Comparison of ENCODE assay signal across 21 cellular contexts in the genomic region with DNA sequence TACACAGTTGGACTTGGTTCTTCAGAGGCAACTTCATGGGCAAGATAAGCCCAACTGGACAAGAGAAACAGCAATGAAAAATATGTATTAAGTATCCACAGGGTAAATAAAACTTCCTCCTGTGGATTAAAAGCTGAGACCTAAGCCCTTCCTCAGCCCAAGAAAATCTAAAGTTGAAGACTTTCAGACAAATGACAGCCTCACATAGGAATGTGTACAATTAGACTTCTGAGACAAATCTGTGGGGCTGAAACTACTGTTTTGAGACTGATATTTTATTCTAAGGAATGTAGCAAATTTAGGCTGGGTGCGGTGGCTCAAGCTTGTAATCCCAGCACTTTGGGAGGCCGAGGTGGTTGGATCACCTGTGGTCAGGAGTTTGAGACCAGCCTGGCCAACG.
A peak's percentile ranks its signal among the peaks of the same experiment; 100 is the strongest.
DNase-seq lines count a peak whose midpoint lies in the region; TF ChIP-seq lines count a peak whose summit lies in the region.
"Had no signal": no experiment of that assay in that cellular context is flagged by ENCODE, and none has a peak within 500 bp of the region (broad histone marks: within the 10 kb centered on the region; RNA-seq: fewer than 3 reads in every experiment).

No MANE protein-coding gene starts in this region.

- no peak overlapping the region for H3K9ac ChIP-seq in adipocyte (ENCODE audit: low read length)

- peak overlapping the region; percentile 65 for H3K27ac Mint-ChIP-seq in osteocyte (ENCODE audit: unreplicated experiment)
- H3K27ac Mint-ChIP-seq in activated CD4-positive, alpha-beta memory T cell treated with anti-CD3 and anti-CD28 coated beads for 36 hours, result no peak overlapping the region
- H3K27ac Mint-ChIP-seq: CD4-positive, CD25-positive, alpha-beta regulatory T cell; H9 had no signal

- H3K4me3 Mint-ChIP-seq in osteocyte (ENCODE audit: unreplicated experiment), result no peak overlapping the region
- no peak overlapping the region for H3K4me3 Mint-ChIP-seq in activated CD4-positive, alpha-beta memory T cell treated with anti-CD3 and anti-CD28 coated beads for 36 hours
- H3K4me3 Mint-ChIP-seq: H9 had no signal

- DNase-seq in EH (ENCODE audit: low read depth) (peak; percentile 73), adipocyte (ENCODE audit: low read depth) (peak; percentile 35), fibroblast of peridontal ligament (ENCODE audit: extremely low read depth) (peak; percentile 31), osteocyte (ENCODE audit: extremely low spot score, unreplicated experiment) (no peak), A673 (ENCODE audit: low spot score) (no peak), NCI-H1436 (lab: John Stamatoyannopoulos, UW) (no peak), cardiac septum (ENCODE audit: low spot score) (no peak)
- DNase-seq in activated CD4-positive, alpha-beta memory T cell treated with anti-CD3 and anti-CD28 coated beads for 36 hours, result no peak
- DNase-seq: 8988T; BE2C; CD4-positive, CD25-positive, alpha-beta regulatory T cell; COR-L47; DMS 273 treated with DMSO at 0.1 percent for 48 hours; H9; KBM-7; NCI-H187; NCI-H2107; NCI-H510A; NCI-H748 treated with DMSO at 0.1 percent for 48 hours; NK-92 treated with Interleukin-12 subunit alpha and Interleukin-12 subunit beta, amount 100 ng/mL, for 24 hours; Right ventricle myocardium superior had no signal

- CTCF ChIA-PET in A673 (lab: Charles Lee), result no interaction called here
- CTCF ChIA-PET in activated CD4-positive, alpha-beta memory T cell treated with anti-CD3 and anti-CD28 coated beads for 36 hours (lab: Charles Lee), result no interaction called here

- no peak overlapping the region for H3K4me3 ChIP-seq in adipocyte (ENCODE audit: low read length)
- H3K4me3 ChIP-seq in A673 (ENCODE audit: low read depth, low read length, poor library complexity, severe bottlenecking), result no peak overlapping the region

- no peaks in the 10 kb centered on the region for H3K36me3 Mint-ChIP-seq in osteocyte (ENCODE audit: unreplicated experiment)
- H3K36me3 Mint-ChIP-seq in activated CD4-positive, alpha-beta memory T cell treated with anti-CD3 and anti-CD28 coated beads for 36 hours, result no peaks in the 10 kb centered on the region
- H3K36me3 Mint-ChIP-seq: CD4-positive, CD25-positive, alpha-beta regulatory T cell had no signal

- H3K4me1 ChIP-seq in adipocyte (ENCODE audit: control insufficient read depth, insufficient read depth, low read length), result peaks cover 16% of the 10 kb centered on the region
- no peaks in the 10 kb centered on the region for H3K4me1 ChIP-seq in A673 (ENCODE audit: insufficient read depth, low read length, poor library complexity, severe bottlenecking)
- H3K4me1 ChIP-seq: BE2C had no signal

- intact Hi-C loops in A673 (cut with micrococcal nuclease; ENCODE audit: unreplicated experiment), result no loop called here
- intact Hi-C loops in activated CD4-positive, alpha-beta memory T cell treated with anti-CD3 and anti-CD28 coated beads for 36 hours (cut with micrococcal nuclease), result no loop called here
- intact Hi-C loops in cardiac septum (cut with DNase I), result no loop called here

- no TSS peak for BruUV-seq in A673 (replicated peaks; lab: Mats Ljungman, UMichigan)

- H3K27me3 Mint-ChIP-seq in osteocyte (ENCODE audit: unreplicated experiment), result no peaks in the 10 kb centered on the region
- H3K27me3 Mint-ChIP-seq in activated CD4-positive, alpha-beta memory T cell treated with anti-CD3 and anti-CD28 coated beads for 36 hours, result peaks cover 3% of the 10 kb centered on the region

- POLR2A ChIA-PET in A673 (lab: Charles Lee; ENCODE audit: low non-redundant PET), result no interaction called here
- POLR2A ChIA-PET in activated CD4-positive, alpha-beta memory T cell treated with anti-CD3 and anti-CD28 coated beads for 36 hours (lab: Charles Lee), result no interaction called here

- no peak for TF ChIP-seq CTCF in osteocyte (IDR thresholded peaks at IDR 0.05)
- no peak for TF ChIP-seq CTCF in A673 (conservative IDR thresholded peaks at IDR 0.05; ENCODE audit: low read depth, low read length)

- H3K9me3 ChIP-seq in adipocyte (ENCODE audit: control insufficient read depth, low read length) (no peaks in the 10 kb centered on the region), A673 (ENCODE audit: low read depth, low read length, poor library complexity, severe bottlenecking) (no peaks in the 10 kb centered on the region)
- H3K9me3 ChIP-seq: BE2C had no signal

- peaks cover 34% of the 10 kb centered on the region for H3K4me1 Mint-ChIP-seq in osteocyte (ENCODE audit: unreplicated experiment)
- H3K4me1 Mint-ChIP-seq in activated CD4-positive, alpha-beta memory T cell treated with anti-CD3 and anti-CD28 coated beads for 36 hours (ENCODE audit: low read depth), result peaks cover 12% of the 10 kb centered on the region

- no peaks in the 10 kb centered on the region for H3K9me3 Mint-ChIP-seq in osteocyte (ENCODE audit: unreplicated experiment)
- no peaks in the 10 kb centered on the region for H3K9me3 Mint-ChIP-seq in activated CD4-positive, alpha-beta memory T cell treated with anti-CD3 and anti-CD28 coated beads for 36 hours
- H3K9me3 Mint-ChIP-seq: CD4-positive, CD25-positive, alpha-beta regulatory T cell; H9 had no signal

- H3K36me3 ChIP-seq in adipocyte (ENCODE audit: control insufficient read depth, insufficient read depth, low read length, severe bottlenecking) (no peaks in the 10 kb centered on the region), A673 (ENCODE audit: insufficient read depth, low read length, poor library complexity, severe bottlenecking) (no peaks in the 10 kb centered on the region)
- H3K36me3 ChIP-seq: BE2C had no signal

- H3K27ac ChIP-seq in A673 (ENCODE audit: low read depth, low read length, poor library complexity, severe bottlenecking), result no peak overlapping the region

- H3K27me3 ChIP-seq in adipocyte (replicated peaks; ENCODE audit: control insufficient read depth, insufficient read depth, low read length) (no peaks in the 10 kb centered on the region), A673 (replicated peaks; ENCODE audit: insufficient read depth, low read depth, low read length, poor library complexity) (no peaks in the 10 kb centered on the region)
- H3K27me3 ChIP-seq: BE2C had no signal

Comparison
In these comparisons a context has a peak if more than half of its experiments do, and no peak if none do; other contexts are left out.
1. DNase-seq: peak in EH (single experiment), adipocyte (single experiment) and fibroblast of peridontal ligament (single experiment); none in osteocyte (single experiment), A673 (single experiment), NCI-H1436 (single experiment), activated CD4-positive, alpha-beta memory T cell treated with anti-CD3 and anti-CD28 coated beads for 36 hours (single experiment) and cardiac septum (single experiment).